In the genomic region with DNA sequence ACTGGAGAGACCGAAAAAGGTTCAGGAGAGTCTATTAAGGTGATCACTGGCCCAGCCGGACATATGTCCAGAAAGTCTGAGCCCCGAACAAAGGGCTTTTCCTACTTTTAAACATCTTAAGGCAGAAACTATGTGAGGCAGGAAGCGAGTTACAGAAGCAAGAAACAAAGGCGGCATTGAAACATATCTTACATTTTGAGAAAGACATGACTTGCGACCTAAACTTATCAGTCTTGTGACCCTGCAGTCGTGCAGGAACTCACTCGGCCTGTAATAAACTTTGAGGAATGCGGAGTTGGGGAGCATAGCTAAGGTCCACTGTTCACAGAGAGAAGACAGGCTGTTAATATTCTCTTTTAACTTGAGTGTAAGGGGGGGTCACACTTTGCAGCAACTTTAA, we compare ENCODE assay signal across 19 cellular contexts.
DNase-seq lines count a peak whose midpoint lies in the region; ATAC-seq and TF ChIP-seq lines count a peak whose summit lies in the region.
"Had no signal": no experiment of that assay in that cellular context is flagged by ENCODE, and none has a peak within 500 bp of the region (broad histone marks: within the 10 kb centered on the region; RNA-seq: fewer than 3 reads in every experiment).

No MANE protein-coding gene starts in this region.

- no peak overlapping the region for H3K27ac Mint-ChIP-seq in natural killer cell
- H3K27ac Mint-ChIP-seq in CD8-positive, alpha-beta T cell: no peak overlapping the region
- H3K27ac Mint-ChIP-seq: B cell; CD4-positive, alpha-beta T cell; CD8-positive, alpha-beta memory T cell had no signal

- no peak overlapping the region for H3K4me3 ChIP-seq in testis
- H3K4me3 ChIP-seq in CD8-positive, alpha-beta T cell (ENCODE audit: low read depth, low read length): no peak overlapping the region
- H3K4me3 ChIP-seq: A549; BLaER1 treated with 17β-estradiol and CSF1 and Interleukin-3, amounts not matched to agents 10 nM and 100 nM had no signal

- TF ChIP-seq POLR2A in testis (IDR thresholded peaks at IDR 0.05): no peak
- no peak for TF ChIP-seq POLR2A in erythroblast (IDR thresholded peaks at IDR 0.05; ENCODE audit: low read length)

- TF ChIP-seq CTCF in testis (IDR thresholded peaks at IDR 0.05) (no peak), natural killer cell (IDR thresholded peaks at IDR 0.05) (no peak)
- no peak for TF ChIP-seq CTCF in CD8-positive, alpha-beta T cell (IDR thresholded peaks at IDR 0.05)

- CTCF ChIA-PET in CD8-positive, alpha-beta T cell (lab: Charles Lee): no interaction called here

- H3K36me3 ChIP-seq in testis (ENCODE audit: low read depth, missing control alignments): no peaks in the 10 kb centered on the region
- no peaks in the 10 kb centered on the region for H3K36me3 ChIP-seq in CD8-positive, alpha-beta T cell (ENCODE audit: insufficient read depth, low read length)
- H3K36me3 ChIP-seq: BLaER1 treated with 17β-estradiol and CSF1 and Interleukin-3, amounts not matched to agents 10 nM and 100 nM had no signal

- no peak for ATAC-seq in natural killer cell
- no peak for ATAC-seq in CD8-positive, alpha-beta T cell
- ATAC-seq: A549 had no signal

- H3K36me3 Mint-ChIP-seq in natural killer cell: no peaks in the 10 kb centered on the region
- H3K36me3 Mint-ChIP-seq in CD8-positive, alpha-beta T cell: no peaks in the 10 kb centered on the region
- H3K36me3 Mint-ChIP-seq: CD8-positive, alpha-beta memory T cell had no signal

- H3K9me3 ChIP-seq in testis: no peaks in the 10 kb centered on the region
- H3K9me3 ChIP-seq in CD8-positive, alpha-beta T cell (ENCODE audit: low read length): no peaks in the 10 kb centered on the region
- H3K9me3 ChIP-seq: A549, Caco-2 had no signal

- H3K4me3 Mint-ChIP-seq in natural killer cell: no peak overlapping the region
- H3K4me3 Mint-ChIP-seq in CD8-positive, alpha-beta T cell: no peak overlapping the region
- H3K4me3 Mint-ChIP-seq: B cell; CD4-positive, alpha-beta T cell; CD8-positive, alpha-beta memory T cell had no signal

- H3K9me3 Mint-ChIP-seq in natural killer cell: no peaks in the 10 kb centered on the region
- H3K9me3 Mint-ChIP-seq in CD8-positive, alpha-beta T cell: no peaks in the 10 kb centered on the region

- peak overlapping the region in 1 of 2 donors; percentile 33 for H3K27ac ChIP-seq in testis
- H3K27ac ChIP-seq in CD8-positive, alpha-beta T cell (ENCODE audit: low read depth, low read length): no peak overlapping the region
- H3K27ac ChIP-seq: 22Rv1; A549; BLaER1 treated with 17β-estradiol and CSF1 and Interleukin-3, amounts not matched to agents 10 nM and 100 nM; C4-2B had no signal

- no peaks in the 10 kb centered on the region for H3K4me1 ChIP-seq in testis
- no peaks in the 10 kb centered on the region for H3K4me1 ChIP-seq in CD8-positive, alpha-beta T cell (ENCODE audit: insufficient read depth, low read length)
- H3K4me1 ChIP-seq: A549; BLaER1 treated with 17β-estradiol and CSF1 and Interleukin-3, amounts not matched to agents 10 nM and 100 nM; Caco-2 had no signal

- no peaks in the 10 kb centered on the region for H3K27me3 Mint-ChIP-seq in natural killer cell (ENCODE audit: low read depth in 2 of 2)
- no peaks in the 10 kb centered on the region for H3K27me3 Mint-ChIP-seq in CD8-positive, alpha-beta T cell (ENCODE audit: low read depth)
- H3K27me3 Mint-ChIP-seq: B cell; CD4-positive, alpha-beta T cell had no signal

- no peaks in the 10 kb centered on the region for H3K4me1 Mint-ChIP-seq in natural killer cell
- H3K4me1 Mint-ChIP-seq in CD8-positive, alpha-beta T cell (ENCODE audit: low read depth): no peaks in the 10 kb centered on the region
- H3K4me1 Mint-ChIP-seq: B cell; CD8-positive, alpha-beta memory T cell had no signal

- in situ Hi-C loops in SK-MEL-5 (cut with HindIII; ENCODE audit: low pct_unique_long_range_greater_than_20kb, low sequenced_read_pairs): no loop called here

- intact Hi-C loops in testis (cut with DNase I; ENCODE audit: low total_unique reads): no loop called here
- intact Hi-C loops in natural killer cell (cut with micrococcal nuclease): no loop called here
- intact Hi-C loops in CD8-positive, alpha-beta T cell (cut with DNase I, micrococcal nuclease): no loop called here

- whole genome bisulfite sequencing in testis, 2 donors: 51 to 54% methylated on average over 9 of the region's 9 CpGs

- peak; percentile 25 for DNase-seq in COLO829 (ENCODE audit: low spot score)
- peak; percentile 91 for DNase-seq in SK-MEL-5 (ENCODE audit: low read depth, low spot score)
- DNase-seq in left kidney (ENCODE audit: low read depth, low spot score): peak; percentile 0
- DNase-seq in testis: peak; percentile 42
- no peak for DNase-seq in erythroblast (lab: John Stamatoyannopoulos, UW)
- DNase-seq in natural killer cell: no peak
- no peak for DNase-seq in CD8-positive, alpha-beta T cell
- DNase-seq: AML-193; Caco-2; Calu3; CD4-positive, alpha-beta T cell; CD8-positive, alpha-beta memory T cell; DMS79 treated with DMSO at 0.1 percent for 48 hours; GF-D8 had no signal

- no peaks in the 10 kb centered on the region for H3K27me3 ChIP-seq in testis
- no peaks in the 10 kb centered on the region for H3K27me3 ChIP-seq in CD8-positive, alpha-beta T cell (ENCODE audit: insufficient read depth, low read length)

- POLR2A ChIA-PET in CD8-positive, alpha-beta T cell (lab: Charles Lee): no interaction called here

Comparison
In these comparisons a context has a peak if more than half of its experiments do, and no peak if none do; other contexts are left out.
1. DNase-seq: peak in COLO829 (single experiment), SK-MEL-5 (single experiment), left kidney (single experiment) and testis (single experiment); none in erythroblast (0 of 2), natural killer cell (single experiment) and CD8-positive, alpha-beta T cell (0 of 7).